Comparison of ENCODE assay signal across 20 cellular contexts in the genomic region with DNA sequence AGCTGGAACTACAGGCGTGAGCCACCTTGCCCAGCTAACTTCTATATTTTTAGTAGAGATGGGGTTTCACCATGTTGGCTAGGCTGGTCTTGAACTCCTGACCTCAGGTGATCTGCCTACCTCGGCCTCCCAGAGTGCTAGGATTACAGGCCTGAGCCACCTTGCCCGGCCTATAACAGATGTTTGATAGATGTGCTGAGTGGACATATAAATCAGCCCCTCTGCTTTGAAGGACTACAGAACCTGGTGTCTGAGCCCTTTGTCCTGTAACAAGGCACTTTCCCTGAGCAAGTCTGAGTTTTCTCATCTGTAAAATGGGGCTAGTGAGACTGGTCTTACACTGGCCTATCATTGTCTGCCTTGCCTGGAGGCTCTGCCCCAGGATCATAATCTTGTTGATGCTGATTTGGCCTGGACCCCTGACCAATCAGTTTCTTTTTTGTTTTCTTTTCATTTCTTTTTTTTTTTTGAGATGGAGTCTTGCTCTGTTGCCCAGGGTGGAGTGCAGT. TPM values are rescaled to one million over a fixed set of nuclear protein-coding genes. Genes with fewer than 3 reads are reported as not detected.
A peak's percentile ranks its signal among the peaks of the same experiment; 100 is the strongest.
DNase-seq lines count a peak whose midpoint lies in the region; ATAC-seq and TF ChIP-seq lines count a peak whose summit lies in the region.
"Had no signal": no experiment of that assay in that cellular context is flagged by ENCODE, and none has a peak within 500 bp of the region (broad histone marks: within the 10 kb centered on the region; RNA-seq: fewer than 3 reads in every experiment).

No MANE protein-coding gene starts in this region.

- TF ChIP-seq POLR2A in sigmoid colon (IDR thresholded peaks at IDR 0.05), result no peak

- H3K4me1 ChIP-seq in RWPE2 (ENCODE audit: insufficient read depth, poor library complexity, severe bottlenecking), result peaks cover 29% of the 10 kb centered on the region
- peaks cover 44% of the 10 kb centered on the region for H3K4me1 ChIP-seq in mesodermal cell (ENCODE audit: control insufficient read depth, insufficient read depth, low read length, poor library complexity, severe bottlenecking)
- H3K4me1 ChIP-seq in sigmoid colon, result peaks cover 0 to 34% (median 31%) of the 10 kb centered on the region in 4 donors

- TF ChIP-seq EP300 in sigmoid colon (IDR thresholded peaks at IDR 0.05), result no peak

- no peaks in the 10 kb centered on the region for H3K36me3 Mint-ChIP-seq in activated naive CD4-positive, alpha-beta T cell treated with anti-CD3 and anti-CD28 coated beads, Interleukin-2, amount 50 U/mL, for 24 hours
- H3K36me3 Mint-ChIP-seq: mesothelial cell of epicardium had no signal

- H3K27me3 Mint-ChIP-seq in activated naive CD4-positive, alpha-beta T cell treated with anti-CD3 and anti-CD28 coated beads, Interleukin-2, amount 50 U/mL, for 24 hours, result no peaks in the 10 kb centered on the region
- H3K27me3 Mint-ChIP-seq: activated CD4-positive, alpha-beta memory T cell treated with anti-CD3 and anti-CD28 coated beads, Interleukin-2, amount 10 ng/mL, durations not matched to agents 7 days and 5 days had no signal

- no peak for TF ChIP-seq CTCF in RWPE2 (IDR thresholded peaks at IDR 0.05; ENCODE audit: poor library complexity, severe bottlenecking)
- no peak for TF ChIP-seq CTCF in sigmoid colon (IDR thresholded peaks at IDR 0.05)

- intact Hi-C loops in sigmoid colon (cut with DNase I), result loop anchor here (5.0 kb wide), 1 partner anchor 58 kb away; no protein-coding TSS in a partner anchor

- peaks cover 24% of the 10 kb centered on the region for H3K36me3 ChIP-seq in RWPE2 (ENCODE audit: low read depth)
- H3K36me3 ChIP-seq in mesodermal cell (ENCODE audit: control insufficient read depth, insufficient read depth, low read length), result peaks cover 32% of the 10 kb centered on the region
- peaks cover 0 to 16% (median 0%) of the 10 kb centered on the region in 4 donors for H3K36me3 ChIP-seq in sigmoid colon
- H3K36me3 ChIP-seq: thoracic aorta had no signal

- H3K9me3 ChIP-seq in RWPE2 (ENCODE audit: severe bottlenecking) (no peaks in the 10 kb centered on the region), mesodermal cell (ENCODE audit: control insufficient read depth, low read length) (no peaks in the 10 kb centered on the region), sigmoid colon (no peaks in the 10 kb centered on the region)
- H3K9me3 ChIP-seq: body of pancreas, Peyer's patch, thoracic aorta had no signal

- WGBS in mesodermal cell (ENCODE audit: insufficient coverage in 2 of 2), 2 experiments, result 81 to 100% methylated on average over 2 of the region's 3 CpGs
- WGBS in sigmoid colon, 2 donors, result 88 to 93% methylated on average over 3 of the region's 3 CpGs

- H3K27ac ChIP-seq in RWPE2 (ENCODE audit: poor library complexity, severe bottlenecking) (peak overlapping the region; percentile 92), mesodermal cell (ENCODE audit: low read depth, low read length, severe bottlenecking) (peak overlapping the region; percentile 36), sigmoid colon (no peak overlapping the region)
- H3K27ac ChIP-seq: C4-2B, thoracic aorta had no signal

- DNase-seq in activated naive CD4-positive, alpha-beta T cell treated with anti-CD3 and anti-CD28 coated beads, Interleukin-2, amount 50 U/mL, for 16 hours, result no peak
- DNase-seq in RWPE2 (ENCODE audit: low spot score) (no peak), sigmoid colon (no peak)
- DNase-seq: activated CD4-positive, alpha-beta memory T cell treated with anti-CD3 and anti-CD28 coated beads, Interleukin-2, amount 10 ng/mL, durations not matched to agents 7 days and 5 days; activated T-cell treated with anti-CD3 and anti-CD28 coated beads, Interleukin-2, amount 50 U/mL, for 4 hours; body of pancreas; left colon; NCI-H146; NCI-H524; nephron progenitor cell; Peyer's patch; stimulated activated CD4-positive, alpha-beta T cell treated with anti-CD3 and anti-CD28 coated beads, Interleukin-1b, Interleukin-23, amount 100 ng/mL, for 48 hours; stimulated activated naive CD4-positive, alpha-beta T cell had no signal

- H3K4me3 ChIP-seq in RWPE2 (ENCODE audit: severe bottlenecking) (no peak overlapping the region), mesodermal cell (ENCODE audit: extremely low read depth, insufficient read depth, low read length, poor library complexity, severe bottlenecking) (no peak overlapping the region), sigmoid colon (no peak overlapping the region)
- H3K4me3 ChIP-seq: body of pancreas had no signal

- no peak for ATAC-seq in RWPE2 (ENCODE audit: low read depth)
- ATAC-seq in GM19467 (IDR thresholded peaks at IDR 0.05; ENCODE audit: unreplicated experiment), result no peak

- no peak overlapping the region for H3K4me3 Mint-ChIP-seq in activated naive CD4-positive, alpha-beta T cell treated with anti-CD3 and anti-CD28 coated beads, Interleukin-2, amount 50 U/mL, for 24 hours
- H3K4me3 Mint-ChIP-seq: activated CD4-positive, alpha-beta memory T cell treated with anti-CD3 and anti-CD28 coated beads, Interleukin-2, amount 10 ng/mL, durations not matched to agents 7 days and 5 days; nephron progenitor cell had no signal

- peak overlapping the region; percentile 76 for H3K27ac Mint-ChIP-seq in activated naive CD4-positive, alpha-beta T cell treated with anti-CD3 and anti-CD28 coated beads, Interleukin-2, amount 50 U/mL, for 24 hours
- H3K27ac Mint-ChIP-seq: nephron progenitor cell; T-helper 2 cell treated with Interferon-gamma antibody and Interleukin-4, amounts not matched to agents 5 μg/mL and 100 μg/mL, for 36 hours had no signal

- peaks cover 34% of the 10 kb centered on the region for H3K4me1 Mint-ChIP-seq in activated naive CD4-positive, alpha-beta T cell treated with anti-CD3 and anti-CD28 coated beads, Interleukin-2, amount 50 U/mL, for 24 hours

- no peaks in the 10 kb centered on the region for H3K9me3 Mint-ChIP-seq in activated naive CD4-positive, alpha-beta T cell treated with anti-CD3 and anti-CD28 coated beads, Interleukin-2, amount 50 U/mL, for 24 hours
- H3K9me3 Mint-ChIP-seq: activated CD4-positive, alpha-beta memory T cell treated with anti-CD3 and anti-CD28 coated beads, Interleukin-2, amount 10 ng/mL, durations not matched to agents 7 days and 5 days; activated T-cell treated with anti-CD3 and anti-CD28 coated beads, Interleukin-2, amount 50 U/mL, for 4 hours; mesothelial cell of epicardium; nephron progenitor cell; T-helper 2 cell treated with Interferon-gamma antibody and Interleukin-4, amounts not matched to agents 5 μg/mL and 100 μg/mL, for 36 hours had no signal

- no peaks in the 10 kb centered on the region for H3K27me3 ChIP-seq in RWPE2 (ENCODE audit: insufficient read depth, poor library complexity, severe bottlenecking)
- H3K27me3 ChIP-seq in sigmoid colon, result no peaks in the 10 kb centered on the region
- H3K27me3 ChIP-seq: body of pancreas, Peyer's patch had no signal

RNA-seq across cellular contexts. Expression of gene RIN1, which starts 7.0 kb away (rescaled TPM):
- polyA plus RNA-seq in mesodermal cell (2013, experiment 1 of 2), result 11.6 TPM
- 8.9 TPM for polyA plus RNA-seq in mesodermal cell (2013, experiment 2 of 2)
- 1 to 10 TPM in 3 of 4 donors, under 1 TPM in 1; 0.68 to 6.1 (median 2.4) TPM for total RNA-seq in sigmoid colon
- polyA plus RNA-seq in sigmoid colon, result 10 to 100 TPM in 1 of 3 donors, 1 to 10 TPM in 2; 2.4 to 10.2 (median 3.2) TPM

RNA-seq across cellular contexts. Expression of gene CD248, which starts 12.4 kb away (rescaled TPM):
- 40.0 TPM for polyA plus RNA-seq in mesodermal cell (2013, experiment 1 of 2)
- 37.8 TPM for polyA plus RNA-seq in mesodermal cell (2013, experiment 2 of 2)
- 10 to 100 TPM in 2 of 4 donors, 1 to 10 TPM in 2; 5.8 to 26.3 (median 13.0) TPM for total RNA-seq in sigmoid colon
- 10 to 100 TPM in 1 of 3 donors, 1 to 10 TPM in 2; 1.2 to 13.7 (median 3.0) TPM for polyA plus RNA-seq in sigmoid colon
- total RNA-seq: activated CD4-positive, alpha-beta memory T cell treated with anti-CD3 and anti-CD28 coated beads, Interleukin-2, amount 10 ng/mL, durations not matched to agents 7 days and 5 days had no signal

RNA-seq across cellular contexts. Expression of gene BRMS1, which starts 15.7 kb away (rescaled TPM):
- polyA plus RNA-seq in mesodermal cell (2013, experiment 1 of 2), result 29.0 TPM
- polyA plus RNA-seq in mesodermal cell (2013, experiment 2 of 2), result 23.3 TPM
- total RNA-seq in sigmoid colon, result 10 to 100 TPM; 20.2 to 36.2 (median 24.9) TPM
- 10 to 100 TPM; 65.4 to 81.8 (median 72.1) TPM for polyA plus RNA-seq in sigmoid colon

RNA-seq across cellular contexts. Expression of gene B4GAT1, which starts 18.2 kb away (rescaled TPM):
- 38.6 TPM for polyA plus RNA-seq in mesodermal cell (2013, experiment 1 of 2)
- 37.6 TPM for polyA plus RNA-seq in mesodermal cell (2013, experiment 2 of 2)
- 10 to 100 TPM; 41.4 to 43.5 (median 43.1) TPM for total RNA-seq in sigmoid colon
- polyA plus RNA-seq in sigmoid colon, result 10 to 100 TPM in 1 of 3 donors, 1 to 10 TPM in 2; 4.2 to 17.4 (median 4.8) TPM

RNA-seq across cellular contexts. Expression of gene TMEM151A, which starts 37.5 kb away (rescaled TPM):
- 0.26 TPM for polyA plus RNA-seq in mesodermal cell (2013, experiment 1 of 2)
- polyA plus RNA-seq in mesodermal cell (2013, experiment 2 of 2), result 0.30 TPM
- total RNA-seq in sigmoid colon, result under 1 TPM in 2 of 4 donors, not detected in 2; 0.27 to 0.36 TPM
- under 1 TPM in 1 of 3 donors, not detected in 2; 0.36 TPM for polyA plus RNA-seq in sigmoid colon
- total RNA-seq: activated CD4-positive, alpha-beta memory T cell treated with anti-CD3 and anti-CD28 coated beads, Interleukin-2, amount 10 ng/mL, durations not matched to agents 7 days and 5 days had no signal

Comparison
In these comparisons a context has a peak if more than half of its experiments do, and no peak if none do; other contexts are left out.
1. H3K27ac ChIP-seq: peak in RWPE2 (single experiment) and mesodermal cell (single experiment); none in sigmoid colon (0 of 4).